In the genomic region with DNA sequence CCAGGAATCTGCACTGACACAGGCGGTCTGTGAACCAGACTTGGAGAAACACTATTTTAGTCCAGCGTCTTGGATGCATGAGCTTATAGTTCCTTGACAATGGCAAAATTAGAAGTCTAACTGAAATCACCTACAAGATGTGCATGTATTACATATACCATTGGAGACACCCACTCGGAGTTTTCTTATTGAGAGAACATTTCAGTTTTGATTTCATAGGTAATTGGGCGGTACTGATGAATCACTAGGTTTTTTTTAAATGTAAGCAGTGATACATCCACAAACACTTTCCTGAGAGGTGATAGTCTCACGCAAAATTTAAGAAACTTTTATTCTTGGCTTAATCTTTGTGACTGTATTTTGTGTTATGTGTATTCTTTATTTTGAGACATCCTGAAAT, we compare ENCODE assay signal across 18 cellular contexts.
A peak's percentile ranks its signal among the peaks of the same experiment; 100 is the strongest.
DNase-seq lines count a peak whose midpoint lies in the region; ATAC-seq and TF ChIP-seq lines count a peak whose summit lies in the region.
"Had no signal": no experiment of that assay in that cellular context is flagged by ENCODE, and none has a peak within 500 bp of the region (broad histone marks: within the 10 kb centered on the region; RNA-seq: fewer than 3 reads in every experiment).

No MANE protein-coding gene starts in this region.

- in situ Hi-C loops in brain microvascular endothelial cell (cut with HindIII; ENCODE audit: low pct_ligation_motif_present, low sequenced_read_pairs), result no loop called here

- H3K27me3 Mint-ChIP-seq in activated CD4-positive, alpha-beta T cell treated with anti-CD3 and anti-CD28 coated beads for 36 hours, result no peaks in the 10 kb centered on the region
- H3K27me3 Mint-ChIP-seq in activated T-helper 1 cell treated with anti-CD3 and anti-CD28 coated beads, Interleukin-12 subunit alpha, Interleukin-12 subunit beta, Interleukin-2, Interleukin-4 antibody, amounts not matched to agents 30 ng/mL and 10 ng/mL and 1 ng/mL, durations not matched to agents 14 hours and 24 hours and 36 hours (ENCODE audit: insufficient read depth), result no peaks in the 10 kb centered on the region

- ATAC-seq in activated CD4-positive, alpha-beta T cell treated with anti-CD3 and anti-CD28 coated beads for 36 hours, result peak; percentile 77
- ATAC-seq: GM12878 had no signal

- 82 to 93% (median 91%) methylated on average over 5 of the region's 5 CpGs for whole genome bisulfite sequencing in spleen, 5 donors

- peaks cover 20% of the 10 kb centered on the region for H3K4me1 ChIP-seq in HEK293 (ENCODE audit: control insufficient read depth, insufficient read depth, low read length)
- peaks cover 0 to 22% (median 10%) of the 10 kb centered on the region in 6 donors for H3K4me1 ChIP-seq in spleen
- H3K4me1 ChIP-seq: BLaER1, HAP-1 had no signal

- no peaks in the 10 kb centered on the region for H3K9me3 Mint-ChIP-seq in activated CD4-positive, alpha-beta T cell treated with anti-CD3 and anti-CD28 coated beads for 36 hours (ENCODE audit: low read depth)
- H3K9me3 Mint-ChIP-seq in activated T-helper 1 cell treated with anti-CD3 and anti-CD28 coated beads, Interleukin-12 subunit alpha, Interleukin-12 subunit beta, Interleukin-2, Interleukin-4 antibody, amounts not matched to agents 30 ng/mL and 10 ng/mL and 1 ng/mL, durations not matched to agents 14 hours and 24 hours and 36 hours, result no peaks in the 10 kb centered on the region

- POLR2A ChIA-PET in activated CD4-positive, alpha-beta T cell treated with anti-CD3 and anti-CD28 coated beads for 36 hours (lab: Charles Lee), result no interaction called here
- POLR2A ChIA-PET in HEK293 (lab: Yijun Ruan, JAX), result no interaction called here

- peak overlapping the region; percentile 88 for H3K27ac Mint-ChIP-seq in activated CD4-positive, alpha-beta T cell treated with anti-CD3 and anti-CD28 coated beads for 36 hours
- peak overlapping the region; percentile 82 for H3K27ac Mint-ChIP-seq in activated T-helper 1 cell treated with anti-CD3 and anti-CD28 coated beads, Interleukin-12 subunit alpha, Interleukin-12 subunit beta, Interleukin-2, Interleukin-4 antibody, amounts not matched to agents 30 ng/mL and 10 ng/mL and 1 ng/mL, durations not matched to agents 14 hours and 24 hours and 36 hours

- H3K9me3 ChIP-seq in HEK293 (ENCODE audit: control insufficient read depth, insufficient read depth, low read depth, low read length) (no peaks in the 10 kb centered on the region), spleen (no peaks in the 10 kb centered on the region)
- H3K9me3 ChIP-seq: BLaER1, HAP-1, Peyer's patch had no signal

- no peak for DNase-seq in activated CD4-positive, alpha-beta T cell treated with anti-CD3 and anti-CD28 coated beads for 36 hours
- DNase-seq in activated CD4-positive, alpha-beta T cell treated with anti-CD3 and anti-CD28 coated beads, Interleukin-2, amount 50 U/mL, for 1 hour, result no peak
- no peak for DNase-seq in activated T-helper 1 cell treated with anti-CD3 and anti-CD28 coated beads, Interleukin-12 subunit alpha, Interleukin-12 subunit beta, Interleukin-2, Interleukin-4 antibody, amounts not matched to agents 30 ng/mL and 10 ng/mL and 1 ng/mL, durations not matched to agents 14 hours and 24 hours and 36 hours (ENCODE audit: low spot score)
- DNase-seq in epithelial cell of esophagus (ENCODE audit: low read depth) (peak; percentile 25), brain microvascular endothelial cell (no peak), NCI-H510A (lab: John Stamatoyannopoulos, UW) (no peak), spleen (no peak)
- DNase-seq: DND-41, IMR-90, NCI-H1105, NCI-H1694, NCI-H2227 treated with DMSO at 0.1 percent for 48 hours, NCI-H524 treated with DMSO at 0.1 percent for 48 hours, Peyer's patch had no signal

- CTCF ChIA-PET in activated CD4-positive, alpha-beta T cell treated with anti-CD3 and anti-CD28 coated beads for 36 hours (lab: Charles Lee), result interaction anchor here (1.0 to 2.0 kb wide), 3 partner anchors 18 to 61 kb away, joined by 3 to 5 read pairs (median 5); no protein-coding TSS in a partner anchor
- CTCF ChIA-PET in HEK293 (lab: Yijun Ruan, JAX), result interaction anchor here (0.7 kb wide), 1 partner anchor 354 kb away, joined by 3 read pairs; no protein-coding TSS in a partner anchor

- H3K27ac ChIP-seq in HEK293 (ENCODE audit: extremely low read depth, low read depth, low read length) (no peak overlapping the region), brain microvascular endothelial cell (no peak overlapping the region), spleen (no peak overlapping the region)
- H3K27ac ChIP-seq: BLaER1, Peyer's patch had no signal

- peaks cover 26% of the 10 kb centered on the region for H3K36me3 Mint-ChIP-seq in activated CD4-positive, alpha-beta T cell treated with anti-CD3 and anti-CD28 coated beads for 36 hours (ENCODE audit: low read depth)
- H3K36me3 Mint-ChIP-seq in activated T-helper 1 cell treated with anti-CD3 and anti-CD28 coated beads, Interleukin-12 subunit alpha, Interleukin-12 subunit beta, Interleukin-2, Interleukin-4 antibody, amounts not matched to agents 30 ng/mL and 10 ng/mL and 1 ng/mL, durations not matched to agents 14 hours and 24 hours and 36 hours (ENCODE audit: low read depth), result peaks cover 18% of the 10 kb centered on the region

- intact Hi-C loops in activated CD4-positive, alpha-beta T cell treated with anti-CD3 and anti-CD28 coated beads for 36 hours (cut with DNase I, micrococcal nuclease), result loop anchor here in 1 of 2 experiments (1.0 to 2.0 kb wide), 2 partner anchors 65 to 95 kb away; no protein-coding TSS in a partner anchor
- intact Hi-C loops in activated T-helper 1 cell treated with anti-CD3 and anti-CD28 coated beads, Interleukin-12 subunit alpha, Interleukin-12 subunit beta, Interleukin-2, Interleukin-4 antibody, amounts not matched to agents 30 ng/mL and 10 ng/mL and 1 ng/mL, durations not matched to agents 14 hours and 24 hours and 36 hours (cut with micrococcal nuclease), result loop anchor here (1.0 to 2.0 kb wide), 5 partner anchors 8 to 95 kb away; no protein-coding TSS in a partner anchor
- intact Hi-C loops in spleen (cut with DNase I; ENCODE audit: low total_unique reads), result no loop called here

- no peak for TF ChIP-seq CTCF in HEK293 (tag by site-specific recombination; IDR thresholded peaks at IDR 0.05)
- no peak for TF ChIP-seq CTCF in epithelial cell of esophagus (IDR thresholded peaks at IDR 0.05; ENCODE audit: insufficient read depth, low read depth, low read length, missing control alignments)
- TF ChIP-seq CTCF in brain microvascular endothelial cell (IDR thresholded peaks at IDR 0.05; ENCODE audit: low read depth, low read length, missing control alignments), result no peak
- no peak for TF ChIP-seq CTCF in spleen (IDR thresholded peaks at IDR 0.05 in 8 of 11, conservative IDR thresholded peaks at IDR 0.05 in 3 of 11)

- no peak for TF ChIP-seq POLR2A in spleen (IDR thresholded peaks at IDR 0.05)

- H3K27me3 ChIP-seq in brain microvascular endothelial cell (replicated peaks), result no peaks in the 10 kb centered on the region
- H3K27me3 ChIP-seq in spleen (replicated peaks in 1 of 7), result no peaks in the 10 kb centered on the region
- H3K27me3 ChIP-seq: BLaER1, Peyer's patch had no signal

- no peaks in the 10 kb centered on the region for H3K36me3 ChIP-seq in HEK293 (ENCODE audit: control insufficient read depth in 2 of 2, insufficient read depth in 1 of 2, low read length in 2 of 2)
- H3K36me3 ChIP-seq in brain microvascular endothelial cell (replicated peaks), result no peaks in the 10 kb centered on the region
- H3K36me3 ChIP-seq in spleen, result no peaks in the 10 kb centered on the region
- H3K36me3 ChIP-seq: BLaER1, HAP-1, Peyer's patch had no signal

- peak overlapping the region; percentile 52 for H3K4me3 Mint-ChIP-seq in activated CD4-positive, alpha-beta T cell treated with anti-CD3 and anti-CD28 coated beads for 36 hours
- peak overlapping the region; percentile 37 for H3K4me3 Mint-ChIP-seq in activated T-helper 1 cell treated with anti-CD3 and anti-CD28 coated beads, Interleukin-12 subunit alpha, Interleukin-12 subunit beta, Interleukin-2, Interleukin-4 antibody, amounts not matched to agents 30 ng/mL and 10 ng/mL and 1 ng/mL, durations not matched to agents 14 hours and 24 hours and 36 hours

- peaks cover 72% of the 10 kb centered on the region for H3K4me1 Mint-ChIP-seq in activated CD4-positive, alpha-beta T cell treated with anti-CD3 and anti-CD28 coated beads for 36 hours
- peaks cover 73% of the 10 kb centered on the region for H3K4me1 Mint-ChIP-seq in activated T-helper 1 cell treated with anti-CD3 and anti-CD28 coated beads, Interleukin-12 subunit alpha, Interleukin-12 subunit beta, Interleukin-2, Interleukin-4 antibody, amounts not matched to agents 30 ng/mL and 10 ng/mL and 1 ng/mL, durations not matched to agents 14 hours and 24 hours and 36 hours (ENCODE audit: low read depth)

- H3K4me3 ChIP-seq in HEK293 (ENCODE audit: low read depth, low read length) (no peak overlapping the region), epithelial cell of esophagus (ENCODE audit: low read length) (no peak overlapping the region), brain microvascular endothelial cell (ENCODE audit: low read depth, low read length) (no peak overlapping the region), spleen (no peak overlapping the region)
- H3K4me3 ChIP-seq: BLaER1, GM12878, HAP-1, Peyer's patch had no signal

TF ChIP-seq in HEK293, 187 proteins besides CTCF, POLR2A, EP300 and RAD21:
- TF ChIP-seq ZBTB20 (tag by site-specific recombination; IDR thresholded peaks at IDR 0.05) (peak; percentile 40), WT1 (tag by site-specific recombination; IDR thresholded peaks at IDR 0.05) (no peak)
